In genomic region chr3:136196064-136196400, GRCh38 we compare ENCODE assay signal across 1 cellular context.
TF ChIP-seq lines count a peak whose summit lies in the region.

Gene MSL2 (minus strand): TSS chr3:136196335. CDS start chr3:136195113, 1,222 bp downstream.

TF ChIP-seq in HEK293, 187 proteins besides CTCF, POLR2A, EP300 and RAD21 (continued from another document and continues in another):
- TF ChIP-seq ZBTB10 (tag by site-specific recombination; IDR thresholded peaks at IDR 0.05) (peak; percentile 84), ZNF76 (tag by site-specific recombination; IDR thresholded peaks at IDR 0.05; ENCODE audit: borderline replicate concordance, low read depth) (peak; percentile 43; the same call in 1 of the 2 replicates), AEBP2 (tag by site-specific recombination; IDR thresholded peaks at IDR 0.05; ENCODE audit: borderline replicate concordance) (no peak), ZNF37A (tag by site-specific recombination; IDR thresholded peaks at IDR 0.05) (no peak), ZNF561 (tag by site-specific recombination; IDR thresholded peaks at IDR 0.05; ENCODE audit: borderline replicate concordance) (peak; percentile 64; the same call in 1 of the 2 replicates), ZSCAN30 (tag by site-specific recombination; IDR thresholded peaks at IDR 0.05) (peak; percentile 66; the same call in 1 of the 2 replicates), ZNF548 (tag by site-specific recombination; IDR thresholded peaks at IDR 0.05) (no peak), OVOL3 (tag by site-specific recombination; IDR thresholded peaks at IDR 0.05) (peak; percentile 68; the same call in 1 of the 2 replicates), ZNF449 (tag by site-specific recombination; IDR thresholded peaks at IDR 0.05) (0 out of 2 replicates have a peak, but pooled peaks have one; percentile 36), MEIS1 (CRISPR knock-in tag; IDR thresholded peaks at IDR 0.05; ENCODE audit: borderline replicate concordance) (no peak), PBX3 (CRISPR knock-in tag; IDR thresholded peaks at IDR 0.05) (no peak), ZNF366 (tag by site-specific recombination; conservative IDR thresholded peaks at IDR 0.05) (peak; percentile 98), ZNF513 (tag by site-specific recombination; IDR thresholded peaks at IDR 0.05) (no peak), ZNF830 (tag by site-specific recombination; IDR thresholded peaks at IDR 0.05; ENCODE audit: low read depth) (no peak), ZSCAN5A (tag by site-specific recombination; IDR thresholded peaks at IDR 0.05) (peak; percentile 67; the same call in 1 of the 2 replicates), ZBTB48 (tag by site-specific recombination; IDR thresholded peaks at IDR 0.05) (peak; percentile 88; the same call in 1 of the 2 replicates), ZNF624 (tag by site-specific recombination; IDR thresholded peaks at IDR 0.05) (no peak), ZNF146 (tag by site-specific recombination; IDR thresholded peaks at IDR 0.05) (no peak), PRDM4 (tag by site-specific recombination; IDR thresholded peaks at IDR 0.05) (no peak), ZNF747 (tag by site-specific recombination; IDR thresholded peaks at IDR 0.05) (no peak), ZNF140 (tag by site-specific recombination; IDR thresholded peaks at IDR 0.05) (no peak), ZNF324 (tag by site-specific recombination; IDR thresholded peaks at IDR 0.05) (no peak), ZNF488 (tag by site-specific recombination; IDR thresholded peaks at IDR 0.05) (no peak), ZNF544 (tag by site-specific recombination; IDR thresholded peaks at IDR 0.05) (no peak), ZNF677 (tag by site-specific recombination; IDR thresholded peaks at IDR 0.05) (no peak), ZNF23 (tag by site-specific recombination; IDR thresholded peaks at IDR 0.05; ENCODE audit: borderline replicate concordance) (no peak), ZNF214 (tag by site-specific recombination; IDR thresholded peaks at IDR 0.05; ENCODE audit: borderline replicate concordance) (no peak), ZNF202 (tag by site-specific recombination; IDR thresholded peaks at IDR 0.05; ENCODE audit: borderline replicate concordance) (no peak), ZNF335 (tag by site-specific recombination; conservative IDR thresholded peaks at IDR 0.05) (peak; percentile 76; the same call in 1 of the 2 replicates), OSR2 (tag by site-specific recombination; IDR thresholded peaks at IDR 0.05) (no peak; the same call in 1 of the 2 replicates), ZNF664 (tag by site-specific recombination; IDR thresholded peaks at IDR 0.05) (no peak), ZNF394 (tag by site-specific recombination; IDR thresholded peaks at IDR 0.05; ENCODE audit: borderline replicate concordance) (no peak), TSHZ1 (tag by site-specific recombination; IDR thresholded peaks at IDR 0.05; ENCODE audit: borderline replicate concordance) (no peak), ZBTB8A (tag by site-specific recombination; IDR thresholded peaks at IDR 0.05) (no peak), KLF9 (tag by site-specific recombination; IDR thresholded peaks at IDR 0.05; ENCODE audit: low read depth) (peak; percentile 27; the same call in 1 of the 2 replicates), ZBTB7A (tag by site-specific recombination; IDR thresholded peaks at IDR 0.05; ENCODE audit: low read depth) (no peak), ZBTB6 (tag by site-specific recombination; IDR thresholded peaks at IDR 0.05) (peak; percentile 29; the same call in 1 of the 2 replicates), ZBTB26 (tag by site-specific recombination; optimal IDR thresholded peaks at IDR 0.05) (no peak), IKZF3 (tag by site-specific recombination; IDR thresholded peaks at IDR 0.05) (peak; percentile 100), HOXA7 (CRISPR knock-in tag; IDR thresholded peaks at IDR 0.05; ENCODE audit: borderline replicate concordance) (no peak)
